In the genomic region with DNA sequence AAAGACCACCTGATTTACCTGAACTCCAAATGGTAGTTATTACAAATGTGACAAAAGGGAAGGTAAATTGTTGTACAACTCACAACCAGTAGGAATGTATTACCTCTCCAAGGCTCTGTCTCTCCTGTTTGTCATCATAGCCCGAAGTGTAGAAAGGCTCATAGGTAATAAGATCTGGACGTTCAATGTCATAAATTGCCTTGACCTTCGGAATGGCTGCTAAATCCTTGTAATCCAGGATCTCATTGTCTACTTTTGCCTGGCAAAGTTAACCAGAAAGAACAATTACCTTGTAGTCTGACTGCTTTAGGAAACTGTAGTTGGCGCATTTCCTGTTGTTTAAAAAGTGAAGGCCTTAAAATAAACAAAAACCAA, we compare ENCODE assay signal across 16 cellular contexts.
DNase-seq lines count a peak whose midpoint lies in the region; ATAC-seq and TF ChIP-seq lines count a peak whose summit lies in the region.
"Had no signal": no experiment of that assay in that cellular context is flagged by ENCODE, and none has a peak within 500 bp of the region (broad histone marks: within the 10 kb centered on the region; RNA-seq: fewer than 3 reads in every experiment).

No MANE protein-coding gene starts in this region.

- no peak overlapping the region for H3K4me3 Mint-ChIP-seq in CD4-positive, CD25-positive, alpha-beta regulatory T cell
- no peak overlapping the region for H3K4me3 Mint-ChIP-seq in T-cell
- H3K4me3 Mint-ChIP-seq in activated CD8-positive, alpha-beta memory T cell treated with anti-CD3 and anti-CD28 coated beads, Interleukin-2, amount 10 ng/mL, durations not matched to agents 7 days and 5 days = no peak overlapping the region
- H3K4me3 Mint-ChIP-seq: activated B cell treated with CpG ODN at 0.5 μM for 24 hours had no signal

- peak overlapping the region; percentile 34 to 77 (median 72) for H3K27ac Mint-ChIP-seq in CD4-positive, CD25-positive, alpha-beta regulatory T cell
- H3K27ac Mint-ChIP-seq in T-cell = peak overlapping the region; percentile 78 to 84
- H3K27ac Mint-ChIP-seq in activated CD8-positive, alpha-beta memory T cell treated with anti-CD3 and anti-CD28 coated beads, Interleukin-2, amount 10 ng/mL, durations not matched to agents 7 days and 5 days = no peak overlapping the region

- CTCF ChIA-PET in T-cell (lab: Charles Lee) = interaction anchor here (0.5 to 5.7 kb wide), 7 partner anchors 9 to 442 kb away, joined by 3 to 45 read pairs (median 9); a partner anchor contains a TSS
- CTCF ChIA-PET in activated CD8-positive, alpha-beta memory T cell treated with anti-CD3 and anti-CD28 coated beads, Interleukin-2, amount 10 ng/mL, durations not matched to agents 7 days and 5 days (lab: Charles Lee) = interaction anchor here (1.2 to 4.8 kb wide), 7 partner anchors 14 to 657 kb away, joined by 3 to 93 read pairs (median 10); no protein-coding TSS in a partner anchor

- no peak overlapping the region for H3K4me3 ChIP-seq in CD4-positive, CD25-positive, alpha-beta regulatory T cell (ENCODE audit: low read depth, low read length)
- H3K4me3 ChIP-seq in mucosa of descending colon = no peak overlapping the region
- H3K4me3 ChIP-seq: A549, ascending aorta, esophagus muscularis mucosa, heart right ventricle, MG63, upper lobe of left lung had no signal

- POLR2A ChIA-PET in T-cell (lab: Charles Lee) = no interaction called here

- no peaks in the 10 kb centered on the region for H3K27me3 ChIP-seq in CD4-positive, CD25-positive, alpha-beta regulatory T cell (ENCODE audit: control insufficient read depth, insufficient read depth, low read length)
- H3K27me3 ChIP-seq: ascending aorta, esophagus muscularis mucosa, heart right ventricle, MG63, upper lobe of left lung had no signal

- TF ChIP-seq CTCF in mucosa of descending colon (IDR thresholded peaks at IDR 0.05) = no peak

- DNase-seq in DMS53 (lab: John Stamatoyannopoulos, UW) (peak; percentile 47), DMS53 treated with DMSO at 0.1 percent for 48 hours (lab: John Stamatoyannopoulos, UW; ENCODE audit: unreplicated experiment) (no peak), T-cell (no peak), mucosa of descending colon (no peak), NCI-H1417 treated with DMSO at 0.1 percent for 48 hours (lab: John Stamatoyannopoulos, UW) (no peak)
- DNase-seq in CD4-positive, CD25-positive, alpha-beta regulatory T cell = no peak
- DNase-seq in activated CD8-positive, alpha-beta memory T cell treated with anti-CD3 and anti-CD28 coated beads, Interleukin-2, amount 10 ng/mL, durations not matched to agents 7 days and 5 days = no peak
- DNase-seq: activated B cell treated with CpG ODN at 0.5 μM for 24 hours; heart right ventricle; MG63; stimulated activated CD4-positive, alpha-beta T cell treated with anti-CD3 and anti-CD28 coated beads, Interleukin-2, amount 100 ng/mL, for 48 hours; upper lobe of left lung had no signal

- no peaks in the 10 kb centered on the region for H3K27me3 Mint-ChIP-seq in CD4-positive, CD25-positive, alpha-beta regulatory T cell
- no peaks in the 10 kb centered on the region for H3K27me3 Mint-ChIP-seq in T-cell
- no peaks in the 10 kb centered on the region for H3K27me3 Mint-ChIP-seq in activated CD8-positive, alpha-beta memory T cell treated with anti-CD3 and anti-CD28 coated beads, Interleukin-2, amount 10 ng/mL, durations not matched to agents 7 days and 5 days
- H3K27me3 Mint-ChIP-seq: activated B cell treated with CpG ODN at 0.5 μM for 24 hours had no signal

- no peaks in the 10 kb centered on the region for H3K9me3 Mint-ChIP-seq in CD4-positive, CD25-positive, alpha-beta regulatory T cell
- no peaks in the 10 kb centered on the region for H3K9me3 Mint-ChIP-seq in T-cell
- H3K9me3 Mint-ChIP-seq in activated CD8-positive, alpha-beta memory T cell treated with anti-CD3 and anti-CD28 coated beads, Interleukin-2, amount 10 ng/mL, durations not matched to agents 7 days and 5 days (ENCODE audit: low read depth) = no peaks in the 10 kb centered on the region
- H3K9me3 Mint-ChIP-seq: activated B cell treated with CpG ODN at 0.5 μM for 24 hours had no signal

- intact Hi-C loops in mucosa of descending colon (cut with DNase I, micrococcal nuclease) = loop anchor here (5.0 to 10.0 kb wide), 2 partner anchors 79 to 312 kb away; no protein-coding TSS in a partner anchor

- no peak for ATAC-seq in CD4-positive, CD25-positive, alpha-beta regulatory T cell (ENCODE audit: low read depth in 2 of 2)
- ATAC-seq in T-cell (replicated peaks in 1 of 4) (no peak), mucosa of descending colon (peak; percentile 43), HG02970 (IDR thresholded peaks at IDR 0.05; ENCODE audit: low FRiP score, unreplicated experiment) (no peak)
- ATAC-seq in activated CD8-positive, alpha-beta memory T cell treated with anti-CD3 and anti-CD28 coated beads, Interleukin-2, amount 10 ng/mL, durations not matched to agents 7 days and 5 days = no peak
- ATAC-seq: A549 had no signal

- no peaks in the 10 kb centered on the region for H3K9me3 ChIP-seq in CD4-positive, CD25-positive, alpha-beta regulatory T cell (ENCODE audit: control insufficient read depth in 2 of 2, low read length in 2 of 2)
- no peaks in the 10 kb centered on the region for H3K9me3 ChIP-seq in mucosa of descending colon
- H3K9me3 ChIP-seq: A549, ascending aorta, esophagus muscularis mucosa, heart right ventricle, MG63, upper lobe of left lung had no signal

- H3K36me3 Mint-ChIP-seq in CD4-positive, CD25-positive, alpha-beta regulatory T cell = peaks cover 16% of the 10 kb centered on the region
- peaks cover 24% of the 10 kb centered on the region for H3K36me3 Mint-ChIP-seq in T-cell
- peaks cover 2% of the 10 kb centered on the region for H3K36me3 Mint-ChIP-seq in activated CD8-positive, alpha-beta memory T cell treated with anti-CD3 and anti-CD28 coated beads, Interleukin-2, amount 10 ng/mL, durations not matched to agents 7 days and 5 days

- peaks cover 5 to 38% (median 25%) of the 10 kb centered on the region in 4 donors for H3K4me1 Mint-ChIP-seq in CD4-positive, CD25-positive, alpha-beta regulatory T cell
- peaks cover 46 to 57% (median 53%) of the 10 kb centered on the region in 3 donors for H3K4me1 Mint-ChIP-seq in T-cell
- H3K4me1 Mint-ChIP-seq in activated CD8-positive, alpha-beta memory T cell treated with anti-CD3 and anti-CD28 coated beads, Interleukin-2, amount 10 ng/mL, durations not matched to agents 7 days and 5 days = peaks cover 14% of the 10 kb centered on the region

- H3K4me1 ChIP-seq in CD4-positive, CD25-positive, alpha-beta regulatory T cell (ENCODE audit: control insufficient read depth, insufficient read depth, low read length, poor library complexity, severe bottlenecking) = peaks cover 5% of the 10 kb centered on the region
- peaks cover 18% of the 10 kb centered on the region for H3K4me1 ChIP-seq in mucosa of descending colon (ENCODE audit: low read depth)
- H3K4me1 ChIP-seq: A549, ascending aorta had no signal

- H3K36me3 ChIP-seq in CD4-positive, CD25-positive, alpha-beta regulatory T cell (ENCODE audit: control insufficient read depth, insufficient read depth, low read length) = peaks cover 22% of the 10 kb centered on the region
- no peaks in the 10 kb centered on the region for H3K36me3 ChIP-seq in mucosa of descending colon (ENCODE audit: low read depth)
- H3K36me3 ChIP-seq: ascending aorta had no signal

- H3K27ac ChIP-seq in CD4-positive, CD25-positive, alpha-beta regulatory T cell (ENCODE audit: insufficient read depth, low read length, poor library complexity, severe bottlenecking) = no peak overlapping the region
- H3K27ac ChIP-seq: A549, ascending aorta had no signal
